ENCODE assay signal across 19 cellular contexts in genomic region chr5:126837242-126837641, GRCh38.
DNase-seq lines count a peak whose midpoint lies in the region; ATAC-seq, FAIRE-seq and TF ChIP-seq lines count a peak whose summit lies in the region.
"Had no signal": no experiment of that assay in that cellular context is flagged by ENCODE, and none has a peak within 500 bp of the region (broad histone marks: within the 10 kb centered on the region; RNA-seq: fewer than 3 reads in every experiment).

No MANE protein-coding gene starts in this region.

- ATAC-seq in GM23338 = peak; percentile 34
- 0 out of 2 replicates have a peak, but pooled peaks have one; percentile 19 for ATAC-seq in WTC11
- no peak for ATAC-seq in activated naive CD8-positive, alpha-beta T cell treated with anti-CD3 and anti-CD28 coated beads, Interleukin-2, amount 50 U/mL, for 24 hours
- ATAC-seq in HG02623 (IDR thresholded peaks at IDR 0.05; ENCODE audit: unreplicated experiment) = no peak
- ATAC-seq in HG03097 (IDR thresholded peaks at IDR 0.05; ENCODE audit: low FRiP score, unreplicated experiment) = no peak
- ATAC-seq: HepG2 had no signal

- no peaks in the 10 kb centered on the region for H3K27me3 ChIP-seq in GM23338 (ENCODE audit: insufficient read depth)
- H3K27me3 ChIP-seq in endothelial cell of umbilical vein (ENCODE audit: control insufficient read depth in 2 of 2, insufficient read depth in 2 of 2, low read length in 2 of 2) = no peaks in the 10 kb centered on the region
- no peaks in the 10 kb centered on the region for H3K27me3 ChIP-seq in smooth muscle cell (ENCODE audit: low read depth)
- H3K27me3 ChIP-seq: BLaER1 had no signal

- H3K9me3 ChIP-seq in endothelial cell of umbilical vein (replicated peaks; ENCODE audit: control insufficient read depth, insufficient read depth, low read length) (no peaks in the 10 kb centered on the region), smooth muscle cell (replicated peaks; ENCODE audit: low read depth) (no peaks in the 10 kb centered on the region)
- H3K9me3 ChIP-seq: BLaER1 had no signal

- TF ChIP-seq POLR2A in endothelial cell of umbilical vein (IDR thresholded peaks at IDR 0.05; ENCODE audit: low read depth, low read length) = no peak

- dilution Hi-C loops in endothelial cell of umbilical vein (cut with MboI; ENCODE audit: extremely low pct_ligation_motif_present, low sequenced_read_pairs) = no loop called here

- peaks cover 51% of the 10 kb centered on the region for H3K4me1 ChIP-seq in GM23338 (ENCODE audit: insufficient read depth)
- H3K4me1 ChIP-seq in endothelial cell of umbilical vein (ENCODE audit: control insufficient read depth, extremely low read depth, insufficient read depth, low read length) = no peaks in the 10 kb centered on the region
- H3K4me1 ChIP-seq in smooth muscle cell (ENCODE audit: low read depth) = no peaks in the 10 kb centered on the region
- H3K4me1 ChIP-seq: BLaER1 had no signal

- no peak overlapping the region for H3K4me3 Mint-ChIP-seq in GM23338
- H3K4me3 Mint-ChIP-seq in WTC11 = no peak overlapping the region
- H3K4me3 Mint-ChIP-seq in activated naive CD8-positive, alpha-beta T cell treated with anti-CD3 and anti-CD28 coated beads, Interleukin-2, amount 50 U/mL, for 24 hours = no peak overlapping the region
- H3K4me3 Mint-ChIP-seq: CD14-positive monocyte; CD4-positive, alpha-beta memory T cell; IgD-negative memory B cell had no signal

- H3K36me3 ChIP-seq in GM23338 (ENCODE audit: insufficient read depth) (peaks cover 12% of the 10 kb centered on the region), endothelial cell of umbilical vein (ENCODE audit: control insufficient read depth in 2 of 2, extremely low read depth in 1 of 2, insufficient read depth in 2 of 2, low read length in 2 of 2) (peaks cover 2 to 20% of the 10 kb centered on the region in 2 experiments), smooth muscle cell (ENCODE audit: low read depth) (no peaks in the 10 kb centered on the region)

- H3K9me3 Mint-ChIP-seq in GM23338 = no peaks in the 10 kb centered on the region
- H3K9me3 Mint-ChIP-seq in WTC11 = no peaks in the 10 kb centered on the region
- no peaks in the 10 kb centered on the region for H3K9me3 Mint-ChIP-seq in activated naive CD8-positive, alpha-beta T cell treated with anti-CD3 and anti-CD28 coated beads, Interleukin-2, amount 50 U/mL, for 24 hours
- H3K9me3 Mint-ChIP-seq: CD4-positive, alpha-beta memory T cell; IgD-negative memory B cell had no signal

- TF ChIP-seq CTCF in GM23338 (conservative IDR thresholded peaks at IDR 0.05; ENCODE audit: low read depth in 2 of 2) (no peak), WTC11 (IDR thresholded peaks at IDR 0.05) (no peak), endothelial cell of umbilical vein (IDR thresholded peaks at IDR 0.05; ENCODE audit: extremely low read depth in 1 of 2, insufficient read depth in 1 of 2, low read depth in 1 of 2, low read length in 2 of 2) (no peak), smooth muscle cell (IDR thresholded peaks at IDR 0.05; ENCODE audit: borderline replicate concordance, insufficient read depth, poor library complexity, severe bottlenecking) (no peak)

- H3K9me1 ChIP-seq in endothelial cell of umbilical vein (replicated peaks; ENCODE audit: control insufficient read depth, extremely low read depth, insufficient read depth, low read length) = no peaks in the 10 kb centered on the region

- CTCF ChIA-PET in WTC11 (lab: Charles Lee) (interaction anchor here (1.6 kb wide), 1 partner anchor 392 kb away, joined by 3 read pairs; no protein-coding TSS in a partner anchor), endothelial cell of umbilical vein (lab: Charles Lee) (interaction anchor here (0.6 to 3.0 kb wide), 24 partner anchors 8 to 1650 kb away, joined by 3 to 51 read pairs (median 4); no protein-coding TSS in a partner anchor)

- H3K27ac Mint-ChIP-seq in GM23338 (peak overlapping the region; percentile 88), WTC11 (peak overlapping the region; percentile 99)
- H3K27ac Mint-ChIP-seq in activated naive CD8-positive, alpha-beta T cell treated with anti-CD3 and anti-CD28 coated beads, Interleukin-2, amount 50 U/mL, for 24 hours = no peak overlapping the region
- H3K27ac Mint-ChIP-seq: IgD-negative memory B cell had no signal

- WGBS in smooth muscle cell (ENCODE audit: low lambda C conversion rate) = 96% methylated on average over 4 of the region's 4 CpGs

- DNase-seq in GM23338 (ENCODE audit: low spot score) (no peak), WTC11 (ENCODE audit: low spot score) (no peak), endothelial cell of umbilical vein (ENCODE audit: low read depth, low spot score) (no peak), smooth muscle cell (lab: John Stamatoyannopoulos, UW; ENCODE audit: unreplicated experiment) (no peak)
- DNase-seq in activated naive CD8-positive, alpha-beta T cell treated with anti-CD3 and anti-CD28 coated beads, Interleukin-2, amount 50 U/mL, for 24 hours = no peak
- DNase-seq: 8988T, DMS153, DMS79, GDM1, H7 had no signal

- no TSS peak for BruUV-seq in endothelial cell of umbilical vein (replicated peaks; lab: Mats Ljungman, UMichigan)

- H3K4me1 Mint-ChIP-seq in GM23338 (peaks cover 53% of the 10 kb centered on the region), WTC11 (peaks cover 58% of the 10 kb centered on the region)
- H3K4me1 Mint-ChIP-seq in activated naive CD8-positive, alpha-beta T cell treated with anti-CD3 and anti-CD28 coated beads, Interleukin-2, amount 50 U/mL, for 24 hours = no peaks in the 10 kb centered on the region
- H3K4me1 Mint-ChIP-seq: CD14-positive monocyte; CD4-positive, alpha-beta memory T cell had no signal

- H3F3A ChIP-seq in GM23338 (replicated peaks; ENCODE audit: low read depth) (peaks cover 11% of the 10 kb centered on the region; the same call in 1 of the 2 replicates), smooth muscle cell (ENCODE audit: low read depth) (no peaks in the 10 kb centered on the region)

- peak; percentile 52 for FAIRE-seq in endothelial cell of umbilical vein (lab: Jason Lieb, UNC)
- FAIRE-seq: HepG2, HTR-8/SVneo had no signal

- no peaks in the 10 kb centered on the region for H3K9me2 ChIP-seq in GM23338 (ENCODE audit: insufficient read depth)

- H3K79me2 ChIP-seq in GM23338 (replicated peaks; ENCODE audit: insufficient read depth) (peaks cover 16% of the 10 kb centered on the region), endothelial cell of umbilical vein (ENCODE audit: control insufficient read depth, insufficient read depth, low read length) (peaks cover 2% of the 10 kb centered on the region), smooth muscle cell (ENCODE audit: low read depth) (no peaks in the 10 kb centered on the region)

- H3K36me3 Mint-ChIP-seq in GM23338 (ENCODE audit: low read depth) (peaks cover 82% of the 10 kb centered on the region), WTC11 (peaks cover 68% of the 10 kb centered on the region)
- peaks cover 47% of the 10 kb centered on the region for H3K36me3 Mint-ChIP-seq in activated naive CD8-positive, alpha-beta T cell treated with anti-CD3 and anti-CD28 coated beads, Interleukin-2, amount 50 U/mL, for 24 hours (ENCODE audit: low read depth)

- H2AFZ ChIP-seq in GM23338 = no peak overlapping the region
- no peak overlapping the region for H2AFZ ChIP-seq in endothelial cell of umbilical vein (ENCODE audit: low read depth, low read length)
- no peak overlapping the region for H2AFZ ChIP-seq in smooth muscle cell (ENCODE audit: low read depth)
- H2AFZ ChIP-seq: GM23248 had no signal

- H4K20me1 ChIP-seq in GM23338 (replicated peaks; ENCODE audit: insufficient read depth) (no peaks in the 10 kb centered on the region; the same call in 1 of the 2 replicates), endothelial cell of umbilical vein (replicated peaks; ENCODE audit: control insufficient read depth, extremely low read depth, insufficient read depth, low read length) (no peaks in the 10 kb centered on the region), smooth muscle cell (ENCODE audit: low read depth) (no peaks in the 10 kb centered on the region)

- H3K4me3 ChIP-seq in GM23338 = no peak overlapping the region
- H3K4me3 ChIP-seq in endothelial cell of umbilical vein (replicated peaks in 1 of 3; ENCODE audit: insufficient read depth in 1 of 3, low read depth in 1 of 3, low read length in 3 of 3) = no peak overlapping the region
- H3K4me3 ChIP-seq in smooth muscle cell = no peak overlapping the region
- H3K4me3 ChIP-seq: BLaER1, GM23248 had no signal

- H3K9ac ChIP-seq in endothelial cell of umbilical vein (replicated peaks; ENCODE audit: extremely low read depth, insufficient read depth, low read length) (no peak overlapping the region), smooth muscle cell (ENCODE audit: low read depth) (no peak overlapping the region)
- H3K9ac ChIP-seq: BLaER1, GM23248 had no signal

- intact Hi-C loops in endothelial cell of umbilical vein (cut with micrococcal nuclease) = loop anchor here (5.0 kb wide), 1 partner anchor 655 kb away; no protein-coding TSS in a partner anchor

- POLR2A ChIA-PET in WTC11 (lab: Charles Lee) = no interaction called here
- POLR2A ChIA-PET in endothelial cell of umbilical vein (lab: Charles Lee) = no interaction called here

- H3K4me2 ChIP-seq in GM23338 (no peak overlapping the region), endothelial cell of umbilical vein (ENCODE audit: insufficient read depth, low read length) (no peak overlapping the region), smooth muscle cell (peak overlapping the region; percentile 64)
- H3K4me2 ChIP-seq: BLaER1 had no signal

- peak overlapping the region; percentile 100; the same call in 1 of the 2 replicates for H3K27ac ChIP-seq in GM23338 (ENCODE audit: low read depth)
- no peak overlapping the region for H3K27ac ChIP-seq in endothelial cell of umbilical vein (ENCODE audit: insufficient read depth, low read depth, low read length)
- no peak overlapping the region for H3K27ac ChIP-seq in smooth muscle cell (ENCODE audit: low read depth)
- H3K27ac ChIP-seq: BLaER1, GM23248 had no signal

- H3K27me3 Mint-ChIP-seq in GM23338 (ENCODE audit: insufficient read depth, low read depth, poor library complexity) (peaks cover 25% of the 10 kb centered on the region), WTC11 (ENCODE audit: low read depth) (no peaks in the 10 kb centered on the region)
- H3K27me3 Mint-ChIP-seq in activated naive CD8-positive, alpha-beta T cell treated with anti-CD3 and anti-CD28 coated beads, Interleukin-2, amount 50 U/mL, for 24 hours = no peaks in the 10 kb centered on the region
- H3K27me3 Mint-ChIP-seq: CD4-positive, alpha-beta memory T cell; IgD-negative memory B cell had no signal

TF ChIP-seq in WTC11, 78 proteins besides CTCF, POLR2A, EP300 and RAD21:
- peak; percentile 98 for TF ChIP-seq ZNF121 (CRISPR knock-in tag; IDR thresholded peaks at IDR 0.05)
- TF ChIP-seq FOXJ3 (CRISPR knock-in tag; IDR thresholded peaks at IDR 0.05; ENCODE audit: borderline replicate concordance) = no peak

TF ChIP-seq in endothelial cell of umbilical vein, 7 proteins besides CTCF, POLR2A, EP300 and RAD21:
- no peak for TF ChIP-seq EZH2 (IDR thresholded peaks at IDR 0.05; ENCODE audit: borderline replicate concordance, low read depth, low read length, severe bottlenecking)
- TF ChIP-seq POLR2AphosphoS5 (IDR thresholded peaks at IDR 0.05; ENCODE audit: insufficient read depth, low read depth, low read length) = no peak
TF ChIP-seq in endothelial cell of umbilical vein: peak in this region for 0.

Comparison
In these comparisons a context has a peak if more than half of its experiments do, and no peak if none do; other contexts are left out.
1. ATAC-seq: peak in GM23338 (single experiment) and WTC11 (single experiment); none in activated naive CD8-positive, alpha-beta T cell treated with anti-CD3 and anti-CD28 coated beads, Interleukin-2, amount 50 U/mL, for 24 hours (single experiment), HG02623 (single experiment) and HG03097 (single experiment).